In the genomic region with DNA sequence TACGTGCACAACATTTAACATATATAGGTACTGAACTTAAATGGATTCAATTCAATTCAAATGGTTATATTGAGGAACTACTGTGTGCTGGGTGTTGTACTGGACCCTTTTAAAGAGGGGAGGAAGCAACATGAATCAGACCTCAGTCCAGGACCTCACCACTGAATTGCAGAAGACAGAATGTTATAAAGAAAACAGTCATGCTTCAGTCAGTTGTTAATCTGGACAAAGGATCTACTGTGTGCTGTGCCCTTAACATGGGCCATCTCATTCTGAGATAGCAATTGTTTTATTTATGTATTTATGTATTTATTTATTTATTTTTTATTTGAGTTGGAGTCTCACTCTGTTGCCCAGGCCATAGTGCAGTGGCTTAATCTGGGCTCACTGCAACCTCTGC, we compare ENCODE assay signal across 22 cellular contexts.
"Had no signal": no experiment of that assay in that cellular context is flagged by ENCODE, and none has a peak within 500 bp of the region (broad histone marks: within the 10 kb centered on the region; RNA-seq: fewer than 3 reads in every experiment).

No MANE protein-coding gene starts in this region.

- DNase-seq: IMR-90, Kasumi-1, MM.1S, NCI-H1092 treated with DMSO at 0.1 percent for 48 hours, NCI-H1436, NCI-H187, NCI-H2029, NCI-H2081 treated with DMSO at 0.1 percent for 48 hours, NCI-H2171, NCI-H226, NCI-H446, NCI-H510A, NCI-H524 treated with DMSO at 0.1 percent for 48 hours, NCI-H69, NCI-H774, Right ventricle myocardium superior, RPMI8226, SIG-M5, SK-N-SH had no signal

- H3K4me3 ChIP-seq: SJSA1 had no signal

- H3K27ac ChIP-seq: HL-60, KMS-11, SJSA1 had no signal
